Comparison of ENCODE assay signal across 10 cellular contexts in genomic region chr18:23964282-23965238, GRCh38. TPM values are rescaled to one million over a fixed set of nuclear protein-coding genes. Genes with fewer than 3 reads are reported as not detected.
A peak's percentile ranks its signal among the peaks of the same experiment; 100 is the strongest.
DNase-seq lines count a peak whose midpoint lies in the region; ATAC-seq lines count a peak whose summit lies in the region.
"Had no signal": no experiment of that assay in that cellular context is flagged by ENCODE, and none has a peak within 500 bp of the region (broad histone marks: within the 10 kb centered on the region; RNA-seq: fewer than 3 reads in every experiment).

No MANE protein-coding gene starts in this region.

- no peak for DNase-seq in GM23248
- DNase-seq in T-helper 1 cell, result peak; percentile 19 to 67 (median 37)
- peak; percentile 62 for DNase-seq in activated naive CD8-positive, alpha-beta T cell treated with anti-CD3 and anti-CD28 coated beads, Interleukin-2, amount 50 U/mL, for 24 hours
- DNase-seq in GF-D8 (lab: John Stamatoyannopoulos, UW), result no peak
- DNase-seq in UCSD-AML1 (lab: John Stamatoyannopoulos, UW; ENCODE audit: unreplicated experiment), result no peak
- DNase-seq in NCI-H187 treated with DMSO at 0.1 percent for 48 hours (lab: John Stamatoyannopoulos, UW), result no peak
- DNase-seq: IMR-90 had no signal

- peaks cover 51% of the 10 kb centered on the region for H3K4me1 Mint-ChIP-seq in activated naive CD8-positive, alpha-beta T cell treated with anti-CD3 and anti-CD28 coated beads, Interleukin-2, amount 50 U/mL, for 24 hours

- peak; percentile 75 for ATAC-seq in activated naive CD8-positive, alpha-beta T cell treated with anti-CD3 and anti-CD28 coated beads, Interleukin-2, amount 50 U/mL, for 24 hours
- no peak for ATAC-seq in HG03097 (IDR thresholded peaks at IDR 0.05; ENCODE audit: low FRiP score, unreplicated experiment)

- H3K9me3 ChIP-seq in GM23248 (ENCODE audit: low read depth), result no peaks in the 10 kb centered on the region

- WGBS in GM23248 (ENCODE audit: low coverage in 1 of 2, low lambda C conversion rate in 2 of 2, missing lambda C conversion rate in 2 of 2), 2 experiments, result 81 to 90% methylated on average over 11 of the region's 11 CpGs

- no peaks in the 10 kb centered on the region for H3K36me3 ChIP-seq in GM23248 (ENCODE audit: low read depth)
- H3K36me3 ChIP-seq: cardiac muscle cell had no signal

- H4K20me1 ChIP-seq in GM23248 (ENCODE audit: insufficient read depth), result no peaks in the 10 kb centered on the region

- no peaks in the 10 kb centered on the region for H3K9me3 Mint-ChIP-seq in activated naive CD8-positive, alpha-beta T cell treated with anti-CD3 and anti-CD28 coated beads, Interleukin-2, amount 50 U/mL, for 24 hours

- H3K27me3 ChIP-seq in GM23248 (replicated peaks; ENCODE audit: insufficient read depth), result 0 out of 2 replicates have a peak, but pooled peaks cover 4% of the 10 kb centered on the region
- H3K27me3 ChIP-seq: cardiac muscle cell had no signal

- H3F3A ChIP-seq in GM23248 (ENCODE audit: insufficient read depth), result no peaks in the 10 kb centered on the region

- no peaks in the 10 kb centered on the region for H3K36me3 Mint-ChIP-seq in activated naive CD8-positive, alpha-beta T cell treated with anti-CD3 and anti-CD28 coated beads, Interleukin-2, amount 50 U/mL, for 24 hours (ENCODE audit: low read depth)

- H3K27ac Mint-ChIP-seq in activated naive CD8-positive, alpha-beta T cell treated with anti-CD3 and anti-CD28 coated beads, Interleukin-2, amount 50 U/mL, for 24 hours, result peak overlapping the region; percentile 80

- H3K9me2 ChIP-seq in GM23248 (ENCODE audit: insufficient read depth), result no peaks in the 10 kb centered on the region

- H3K4me3 Mint-ChIP-seq in activated naive CD8-positive, alpha-beta T cell treated with anti-CD3 and anti-CD28 coated beads, Interleukin-2, amount 50 U/mL, for 24 hours, result peak overlapping the region; percentile 37

- H3K4me2 ChIP-seq in GM23248 (ENCODE audit: unreplicated experiment), result no peak overlapping the region

- no peaks in the 10 kb centered on the region for H3K4me1 ChIP-seq in GM23248 (ENCODE audit: insufficient read depth)

- H3K27me3 Mint-ChIP-seq in activated naive CD8-positive, alpha-beta T cell treated with anti-CD3 and anti-CD28 coated beads, Interleukin-2, amount 50 U/mL, for 24 hours, result no peaks in the 10 kb centered on the region

- no peaks in the 10 kb centered on the region for H3K79me2 ChIP-seq in GM23248 (ENCODE audit: insufficient read depth)

- no peak overlapping the region for H3K9ac ChIP-seq in GM23248

- H3K4me3 ChIP-seq in GM23248, result no peak overlapping the region
- H3K4me3 ChIP-seq in skin epidermis, result no peak overlapping the region
- H3K4me3 ChIP-seq: cardiac muscle cell had no signal

- in situ Hi-C loops in GM23248 (cut with MboI), result no loop called here

- H2AFZ ChIP-seq in GM23248, result peak overlapping the region; percentile 24; the same call in 1 of the 2 replicates

- H3K27ac ChIP-seq in GM23248, result no peak overlapping the region
- H3K27ac ChIP-seq in skin epidermis, result peak overlapping the region in 14 of 21 experiments; percentile 6 to 73 (median 42)
- H3K27ac ChIP-seq: cardiac muscle cell had no signal

RNA-seq across cellular contexts. Expression of gene TTC39C, which starts 50.0 kb away (rescaled TPM):
- 24.3 and 24.4 TPM in 2 replicates for total RNA-seq in GM23248 (2014; rRNA removed; shearing (Covaris generic))
- 15.7 and 17.3 TPM in 2 replicates for polyA plus RNA-seq in GM23248 (2016; fragmentation: Nextera tagmentation; extraction: Ambion mirVana)

Comparison
In these comparisons a context has a peak if more than half of its experiments do, and no peak if none do; other contexts are left out.
1. DNase-seq: peak in T-helper 1 cell (5 of 5) and activated naive CD8-positive, alpha-beta T cell treated with anti-CD3 and anti-CD28 coated beads, Interleukin-2, amount 50 U/mL, for 24 hours (single experiment); none in GM23248 (single experiment), GF-D8 (single experiment), UCSD-AML1 (single experiment) and NCI-H187 treated with DMSO at 0.1 percent for 48 hours (single experiment).